Comparison of ENCODE assay signal across 2 cellular contexts in the genomic region with DNA sequence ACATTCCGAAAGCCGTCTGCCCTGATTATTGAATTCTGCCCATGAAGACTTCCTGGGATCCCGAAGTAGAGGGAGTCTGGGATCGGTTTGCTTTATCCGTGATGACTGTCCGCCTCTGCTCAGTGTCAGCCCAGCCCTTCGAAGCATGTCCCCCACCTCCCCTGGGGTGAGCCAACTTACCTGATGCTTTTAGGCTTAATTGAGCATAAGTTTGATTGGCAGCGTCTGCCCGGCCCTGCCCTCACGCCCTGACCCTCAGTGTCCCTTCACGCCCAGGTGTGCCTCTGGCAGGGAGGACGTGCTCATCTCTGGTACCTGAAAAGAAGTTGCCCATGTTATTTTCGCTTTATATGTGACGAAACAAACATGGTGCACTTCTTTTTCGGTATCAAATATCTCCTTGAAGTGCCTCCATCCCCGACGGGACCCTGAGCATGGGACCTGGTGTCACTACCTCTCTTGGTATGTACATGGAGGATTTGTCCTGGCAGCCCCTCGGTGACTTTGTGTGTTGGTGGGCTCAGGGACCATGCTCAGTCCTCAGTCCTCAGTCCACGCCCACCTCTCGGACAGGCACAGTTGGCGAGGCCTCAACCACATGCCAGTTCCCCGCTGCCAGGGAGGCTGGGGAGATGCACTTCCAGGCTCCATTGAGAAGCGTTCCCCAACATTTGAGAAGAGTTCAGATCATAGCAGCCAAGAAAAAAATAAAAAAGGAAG.
TF ChIP-seq lines count a peak whose summit lies in the region.

No MANE protein-coding gene starts in this region.

TF ChIP-seq in HepG2, 621 proteins besides CTCF, POLR2A, EP300 and RAD21:
- TF ChIP-seq POGZ (CRISPR knock-in tag; IDR thresholded peaks at IDR 0.05) (no peak), MED1 (CRISPR knock-in tag; IDR thresholded peaks at IDR 0.05) (no peak), MED13 (CRISPR knock-in tag; IDR thresholded peaks at IDR 0.05) (no peak), MIER3 (CRISPR knock-in tag; IDR thresholded peaks at IDR 0.05; ENCODE audit: borderline replicate concordance) (no peak), SP1 (IDR thresholded peaks at IDR 0.05) (no peak), SP1 (CRISPR knock-in tag; IDR thresholded peaks at IDR 0.05) (no peak), ZNF891 (CRISPR knock-in tag; IDR thresholded peaks at IDR 0.05) (no peak), ZNF138 (CRISPR knock-in tag; IDR thresholded peaks at IDR 0.05; ENCODE audit: low read depth) (no peak), NFIC (IDR thresholded peaks at IDR 0.05; ENCODE audit: low read length) (no peak), TOE1 (CRISPR knock-in tag; IDR thresholded peaks at IDR 0.05) (no peak), THYN1 (CRISPR knock-in tag; IDR thresholded peaks at IDR 0.05; ENCODE audit: borderline replicate concordance, low read depth) (no peak), CCAR2 (optimal IDR thresholded peaks at IDR 0.05; ENCODE audit: low read depth, low read length) (no peak), PLRG1 (conservative IDR thresholded peaks at IDR 0.05) (no peak)
- TF ChIP-seq, protein P1, sequence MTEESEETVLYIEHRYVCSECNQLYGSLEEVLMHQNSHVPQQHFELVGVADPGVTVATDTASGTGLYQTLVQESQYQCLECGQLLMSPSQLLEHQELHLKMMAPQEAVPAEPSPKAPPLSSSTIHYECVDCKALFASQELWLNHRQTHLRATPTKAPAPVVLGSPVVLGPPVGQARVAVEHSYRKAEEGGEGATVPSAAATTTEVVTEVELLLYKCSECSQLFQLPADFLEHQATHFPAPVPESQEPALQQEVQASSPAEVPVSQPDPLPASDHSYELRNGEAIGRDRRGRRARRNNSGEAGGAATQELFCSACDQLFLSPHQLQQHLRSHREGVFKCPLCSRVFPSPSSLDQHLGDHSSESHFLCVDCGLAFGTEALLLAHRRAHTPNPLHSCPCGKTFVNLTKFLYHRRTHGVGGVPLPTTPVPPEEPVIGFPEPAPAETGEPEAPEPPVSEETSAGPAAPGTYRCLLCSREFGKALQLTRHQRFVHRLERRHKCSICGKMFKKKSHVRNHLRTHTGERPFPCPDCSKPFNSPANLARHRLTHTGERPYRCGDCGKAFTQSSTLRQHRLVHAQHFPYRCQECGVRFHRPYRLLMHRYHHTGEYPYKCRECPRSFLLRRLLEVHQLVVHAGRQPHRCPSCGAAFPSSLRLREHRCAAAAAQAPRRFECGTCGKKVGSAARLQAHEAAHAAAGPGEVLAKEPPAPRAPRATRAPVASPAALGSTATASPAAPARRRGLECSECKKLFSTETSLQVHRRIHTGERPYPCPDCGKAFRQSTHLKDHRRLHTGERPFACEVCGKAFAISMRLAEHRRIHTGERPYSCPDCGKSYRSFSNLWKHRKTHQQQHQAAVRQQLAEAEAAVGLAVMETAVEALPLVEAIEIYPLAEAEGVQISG (CRISPR knock-in tag; IDR thresholded peaks at IDR 0.05), result no peak
- TF ChIP-seq, protein P2, sequence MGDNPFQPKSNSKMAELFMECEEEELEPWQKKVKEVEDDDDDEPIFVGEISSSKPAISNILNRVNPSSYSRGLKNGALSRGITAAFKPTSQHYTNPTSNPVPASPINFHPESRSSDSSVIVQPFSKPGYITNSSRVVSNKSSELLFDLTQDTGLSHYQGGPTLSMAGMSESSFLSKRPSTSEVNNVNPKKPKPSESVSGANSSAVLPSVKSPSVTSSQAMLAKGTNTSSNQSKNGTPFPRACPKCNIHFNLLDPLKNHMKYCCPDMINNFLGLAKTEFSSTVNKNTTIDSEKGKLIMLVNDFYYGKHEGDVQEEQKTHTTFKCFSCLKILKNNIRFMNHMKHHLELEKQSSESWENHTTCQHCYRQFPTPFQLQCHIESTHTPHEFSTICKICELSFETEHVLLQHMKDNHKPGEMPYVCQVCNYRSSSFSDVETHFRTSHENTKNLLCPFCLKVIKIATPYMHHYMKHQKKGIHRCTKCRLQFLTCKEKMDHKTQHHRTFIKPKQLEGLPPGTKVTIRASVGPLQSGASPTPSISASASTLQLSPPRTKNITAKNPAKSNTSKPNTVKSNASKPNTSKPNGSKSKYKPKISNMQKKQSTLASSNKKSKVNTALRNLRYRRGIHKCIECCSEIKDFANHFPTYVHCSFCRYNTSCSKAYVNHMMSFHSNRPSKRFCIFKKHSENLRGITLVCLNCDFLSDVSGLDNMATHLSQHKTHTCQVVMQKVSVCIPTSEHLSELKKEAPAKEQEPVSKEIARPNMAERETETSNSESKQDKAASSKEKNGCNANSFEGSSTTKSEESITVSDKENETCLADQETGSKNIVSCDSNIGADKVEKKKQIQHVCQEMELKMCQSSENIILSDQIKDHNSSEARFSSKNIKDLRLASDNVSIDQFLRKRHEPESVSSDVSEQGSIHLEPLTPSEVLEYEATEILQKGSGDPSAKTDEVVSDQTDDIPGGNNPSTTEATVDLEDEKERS (CRISPR knock-in tag; IDR thresholded peaks at IDR 0.05), result no peak

TF ChIP-seq in H1, 55 proteins besides CTCF, POLR2A, EP300 and RAD21:
- TF ChIP-seq BCL11A (IDR thresholded peaks at IDR 0.05; ENCODE audit: low read depth in 2 of 2, low read length in 2 of 2) (no peak), KDM4A (IDR thresholded peaks at IDR 0.05; ENCODE audit: low read depth, low read length, severe bottlenecking) (no peak), TBP (IDR thresholded peaks at IDR 0.05; ENCODE audit: low read depth, low read length) (no peak), TCF12 (IDR thresholded peaks at IDR 0.05; ENCODE audit: low read depth, low read length) (no peak), SP1 (IDR thresholded peaks at IDR 0.05; ENCODE audit: low read depth, low read length) (no peak), CHD1 (IDR thresholded peaks at IDR 0.05; ENCODE audit: low read depth, low read length) (no peak), SUZ12 (IDR thresholded peaks at IDR 0.05; ENCODE audit: low read length) (no peak), ZNF274 (IDR thresholded peaks at IDR 0.05; ENCODE audit: borderline replicate concordance, extremely low read depth, low read length) (no peak), RNF2 (IDR thresholded peaks at IDR 0.05; ENCODE audit: borderline replicate concordance, low read depth, low read length, missing control alignments, poor library complexity, severe bottlenecking) (no peak), JUND (IDR thresholded peaks at IDR 0.05; ENCODE audit: low read length) (no peak), YY1 (IDR thresholded peaks at IDR 0.05; ENCODE audit: low read depth, low read length) (no peak), NANOG (IDR thresholded peaks at IDR 0.05; ENCODE audit: insufficient read depth, low read depth, low read length, poor library complexity, severe bottlenecking) (no peak), NRF1 (IDR thresholded peaks at IDR 0.05; ENCODE audit: low read depth, low read length) (no peak), HDAC6 (IDR thresholded peaks at IDR 0.05; ENCODE audit: low read depth, low read length) (no peak), MAFK (IDR thresholded peaks at IDR 0.05; ENCODE audit: low read depth, low read length) (no peak), BACH1 (IDR thresholded peaks at IDR 0.05; ENCODE audit: low read length) (no peak), FOSL1 (IDR thresholded peaks at IDR 0.05; ENCODE audit: insufficient read depth, low read depth, low read length) (no peak), SRF (IDR thresholded peaks at IDR 0.05; ENCODE audit: low read depth, low read length) (no peak)
- TF ChIP-seq, protein P3, sequence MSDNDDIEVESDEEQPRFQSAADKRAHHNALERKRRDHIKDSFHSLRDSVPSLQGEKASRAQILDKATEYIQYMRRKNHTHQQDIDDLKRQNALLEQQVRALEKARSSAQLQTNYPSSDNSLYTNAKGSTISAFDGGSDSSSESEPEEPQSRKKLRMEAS (IDR thresholded peaks at IDR 0.05), result no peak
- TF ChIP-seq, protein P4, sequence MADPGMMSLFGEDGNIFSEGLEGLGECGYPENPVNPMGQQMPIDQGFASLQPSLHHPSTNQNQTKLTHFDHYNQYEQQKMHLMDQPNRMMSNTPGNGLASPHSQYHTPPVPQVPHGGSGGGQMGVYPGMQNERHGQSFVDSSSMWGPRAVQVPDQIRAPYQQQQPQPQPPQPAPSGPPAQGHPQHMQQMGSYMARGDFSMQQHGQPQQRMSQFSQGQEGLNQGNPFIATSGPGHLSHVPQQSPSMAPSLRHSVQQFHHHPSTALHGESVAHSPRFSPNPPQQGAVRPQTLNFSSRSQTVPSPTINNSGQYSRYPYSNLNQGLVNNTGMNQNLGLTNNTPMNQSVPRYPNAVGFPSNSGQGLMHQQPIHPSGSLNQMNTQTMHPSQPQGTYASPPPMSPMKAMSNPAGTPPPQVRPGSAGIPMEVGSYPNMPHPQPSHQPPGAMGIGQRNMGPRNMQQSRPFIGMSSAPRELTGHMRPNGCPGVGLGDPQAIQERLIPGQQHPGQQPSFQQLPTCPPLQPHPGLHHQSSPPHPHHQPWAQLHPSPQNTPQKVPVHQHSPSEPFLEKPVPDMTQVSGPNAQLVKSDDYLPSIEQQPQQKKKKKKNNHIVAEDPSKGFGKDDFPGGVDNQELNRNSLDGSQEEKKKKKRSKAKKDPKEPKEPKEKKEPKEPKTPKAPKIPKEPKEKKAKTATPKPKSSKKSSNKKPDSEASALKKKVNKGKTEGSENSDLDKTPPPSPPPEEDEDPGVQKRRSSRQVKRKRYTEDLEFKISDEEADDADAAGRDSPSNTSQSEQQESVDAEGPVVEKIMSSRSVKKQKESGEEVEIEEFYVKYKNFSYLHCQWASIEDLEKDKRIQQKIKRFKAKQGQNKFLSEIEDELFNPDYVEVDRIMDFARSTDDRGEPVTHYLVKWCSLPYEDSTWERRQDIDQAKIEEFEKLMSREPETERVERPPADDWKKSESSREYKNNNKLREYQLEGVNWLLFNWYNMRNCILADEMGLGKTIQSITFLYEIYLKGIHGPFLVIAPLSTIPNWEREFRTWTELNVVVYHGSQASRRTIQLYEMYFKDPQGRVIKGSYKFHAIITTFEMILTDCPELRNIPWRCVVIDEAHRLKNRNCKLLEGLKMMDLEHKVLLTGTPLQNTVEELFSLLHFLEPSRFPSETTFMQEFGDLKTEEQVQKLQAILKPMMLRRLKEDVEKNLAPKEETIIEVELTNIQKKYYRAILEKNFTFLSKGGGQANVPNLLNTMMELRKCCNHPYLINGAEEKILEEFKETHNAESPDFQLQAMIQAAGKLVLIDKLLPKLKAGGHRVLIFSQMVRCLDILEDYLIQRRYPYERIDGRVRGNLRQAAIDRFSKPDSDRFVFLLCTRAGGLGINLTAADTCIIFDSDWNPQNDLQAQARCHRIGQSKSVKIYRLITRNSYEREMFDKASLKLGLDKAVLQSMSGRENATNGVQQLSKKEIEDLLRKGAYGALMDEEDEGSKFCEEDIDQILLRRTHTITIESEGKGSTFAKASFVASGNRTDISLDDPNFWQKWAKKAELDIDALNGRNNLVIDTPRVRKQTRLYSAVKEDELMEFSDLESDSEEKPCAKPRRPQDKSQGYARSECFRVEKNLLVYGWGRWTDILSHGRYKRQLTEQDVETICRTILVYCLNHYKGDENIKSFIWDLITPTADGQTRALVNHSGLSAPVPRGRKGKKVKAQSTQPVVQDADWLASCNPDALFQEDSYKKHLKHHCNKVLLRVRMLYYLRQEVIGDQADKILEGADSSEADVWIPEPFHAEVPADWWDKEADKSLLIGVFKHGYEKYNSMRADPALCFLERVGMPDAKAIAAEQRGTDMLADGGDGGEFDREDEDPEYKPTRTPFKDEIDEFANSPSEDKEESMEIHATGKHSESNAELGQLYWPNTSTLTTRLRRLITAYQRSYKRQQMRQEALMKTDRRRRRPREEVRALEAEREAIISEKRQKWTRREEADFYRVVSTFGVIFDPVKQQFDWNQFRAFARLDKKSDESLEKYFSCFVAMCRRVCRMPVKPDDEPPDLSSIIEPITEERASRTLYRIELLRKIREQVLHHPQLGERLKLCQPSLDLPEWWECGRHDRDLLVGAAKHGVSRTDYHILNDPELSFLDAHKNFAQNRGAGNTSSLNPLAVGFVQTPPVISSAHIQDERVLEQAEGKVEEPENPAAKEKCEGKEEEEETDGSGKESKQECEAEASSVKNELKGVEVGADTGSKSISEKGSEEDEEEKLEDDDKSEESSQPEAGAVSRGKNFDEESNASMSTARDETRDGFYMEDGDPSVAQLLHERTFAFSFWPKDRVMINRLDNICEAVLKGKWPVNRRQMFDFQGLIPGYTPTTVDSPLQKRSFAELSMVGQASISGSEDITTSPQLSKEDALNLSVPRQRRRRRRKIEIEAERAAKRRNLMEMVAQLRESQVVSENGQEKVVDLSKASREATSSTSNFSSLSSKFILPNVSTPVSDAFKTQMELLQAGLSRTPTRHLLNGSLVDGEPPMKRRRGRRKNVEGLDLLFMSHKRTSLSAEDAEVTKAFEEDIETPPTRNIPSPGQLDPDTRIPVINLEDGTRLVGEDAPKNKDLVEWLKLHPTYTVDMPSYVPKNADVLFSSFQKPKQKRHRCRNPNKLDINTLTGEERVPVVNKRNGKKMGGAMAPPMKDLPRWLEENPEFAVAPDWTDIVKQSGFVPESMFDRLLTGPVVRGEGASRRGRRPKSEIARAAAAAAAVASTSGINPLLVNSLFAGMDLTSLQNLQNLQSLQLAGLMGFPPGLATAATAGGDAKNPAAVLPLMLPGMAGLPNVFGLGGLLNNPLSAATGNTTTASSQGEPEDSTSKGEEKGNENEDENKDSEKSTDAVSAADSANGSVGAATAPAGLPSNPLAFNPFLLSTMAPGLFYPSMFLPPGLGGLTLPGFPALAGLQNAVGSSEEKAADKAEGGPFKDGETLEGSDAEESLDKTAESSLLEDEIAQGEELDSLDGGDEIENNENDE (IDR thresholded peaks at IDR 0.05; ENCODE audit: insufficient replicate concordance, low read length), result no peak
TF ChIP-seq in H1: peak in this region for 0.
